In the genomic region with DNA sequence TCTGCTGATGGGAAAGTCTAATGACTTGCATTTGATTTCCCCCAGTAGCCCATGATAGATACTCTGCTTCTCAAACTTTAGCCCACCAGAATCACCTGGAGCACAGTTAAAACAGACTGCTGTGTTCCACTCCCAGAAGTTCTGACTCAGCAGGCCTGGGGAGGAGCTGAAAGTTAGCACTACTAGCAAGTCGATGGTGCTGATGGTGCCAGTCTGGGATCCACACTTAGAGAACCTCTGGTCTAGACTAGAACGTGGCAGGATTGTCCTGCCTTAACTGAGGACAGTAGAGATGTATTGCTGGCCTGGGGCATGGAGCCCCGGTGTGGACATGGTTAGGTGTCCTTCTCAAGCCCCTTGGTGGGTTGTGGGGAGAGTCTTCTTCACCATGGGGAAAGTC, we compare ENCODE assay signal across 20 cellular contexts. TPM values are rescaled to one million over a fixed set of nuclear protein-coding genes. Genes with fewer than 3 reads are reported as not detected.
DNase-seq lines count a peak whose midpoint lies in the region; ATAC-seq and TF ChIP-seq lines count a peak whose summit lies in the region.
"Had no signal": no experiment of that assay in that cellular context is flagged by ENCODE, and none has a peak within 500 bp of the region (broad histone marks: within the 10 kb centered on the region; RNA-seq: fewer than 3 reads in every experiment).

No MANE protein-coding gene starts in this region.

- H3K27ac ChIP-seq in CD4-positive, alpha-beta T cell (ENCODE audit: low read depth, low read length), result no peak overlapping the region
- peak overlapping the region; percentile 25; the same call in 1 of the 2 replicates for H3K27ac ChIP-seq in KMS-11

- H3K4me3 Mint-ChIP-seq in activated CD8-positive, alpha-beta T cell treated with anti-CD3 and anti-CD28 coated beads for 36 hours, result no peak overlapping the region
- no peak overlapping the region for H3K4me3 Mint-ChIP-seq in activated CD8-positive, alpha-beta T cell treated with anti-CD3 and anti-CD28 coated beads, Interleukin-2, amount 10 ng/mL, durations not matched to agents 7 days and 5 days
- H3K4me3 Mint-ChIP-seq in CD4-positive, alpha-beta T cell, result peak overlapping the region; percentile 32
- H3K4me3 Mint-ChIP-seq in activated naive CD8-positive, alpha-beta T cell treated with anti-CD3 and anti-CD28 coated beads, Interleukin-2, amount 50 U/mL, for 24 hours, result peak overlapping the region; percentile 13

- ATAC-seq in activated CD8-positive, alpha-beta T cell treated with anti-CD3 and anti-CD28 coated beads for 36 hours, result no peak
- ATAC-seq in activated CD8-positive, alpha-beta T cell treated with anti-CD3 and anti-CD28 coated beads, Interleukin-2, amount 10 ng/mL, durations not matched to agents 7 days and 5 days, result no peak
- no peak for ATAC-seq in CD4-positive, alpha-beta T cell (ENCODE audit: poor library complexity)
- no peak for ATAC-seq in activated naive CD8-positive, alpha-beta T cell treated with anti-CD3 and anti-CD28 coated beads, Interleukin-2, amount 50 U/mL, for 24 hours
- ATAC-seq in HG03095 (IDR thresholded peaks at IDR 0.05; ENCODE audit: unreplicated experiment) (no peak), GM18519 (IDR thresholded peaks at IDR 0.05; ENCODE audit: low FRiP score, unreplicated experiment) (no peak)
- ATAC-seq: HepG2 had no signal

- H3K27me3 Mint-ChIP-seq in activated CD8-positive, alpha-beta T cell treated with anti-CD3 and anti-CD28 coated beads for 36 hours, result peaks cover 67% of the 10 kb centered on the region
- H3K27me3 Mint-ChIP-seq in activated CD8-positive, alpha-beta T cell treated with anti-CD3 and anti-CD28 coated beads, Interleukin-2, amount 10 ng/mL, durations not matched to agents 7 days and 5 days (ENCODE audit: low read depth), result peaks cover 84% of the 10 kb centered on the region
- peaks cover 15% of the 10 kb centered on the region for H3K27me3 Mint-ChIP-seq in CD4-positive, alpha-beta T cell
- H3K27me3 Mint-ChIP-seq in activated naive CD8-positive, alpha-beta T cell treated with anti-CD3 and anti-CD28 coated beads, Interleukin-2, amount 50 U/mL, for 24 hours, result peaks cover 72% of the 10 kb centered on the region

- CTCF ChIA-PET in activated CD8-positive, alpha-beta T cell treated with anti-CD3 and anti-CD28 coated beads for 36 hours (lab: Charles Lee), result no interaction called here
- CTCF ChIA-PET in activated CD8-positive, alpha-beta T cell treated with anti-CD3 and anti-CD28 coated beads, Interleukin-2, amount 10 ng/mL, durations not matched to agents 7 days and 5 days (lab: Charles Lee), result no interaction called here
- CTCF ChIA-PET in CD4-positive, alpha-beta T cell (lab: Charles Lee), result no interaction called here

- peaks cover 49% of the 10 kb centered on the region for H3K4me1 Mint-ChIP-seq in activated CD8-positive, alpha-beta T cell treated with anti-CD3 and anti-CD28 coated beads for 36 hours (ENCODE audit: low read depth)
- peaks cover 43% of the 10 kb centered on the region for H3K4me1 Mint-ChIP-seq in activated CD8-positive, alpha-beta T cell treated with anti-CD3 and anti-CD28 coated beads, Interleukin-2, amount 10 ng/mL, durations not matched to agents 7 days and 5 days (ENCODE audit: low read depth)
- H3K4me1 Mint-ChIP-seq in CD4-positive, alpha-beta T cell (ENCODE audit: low read depth), result peaks cover 78% of the 10 kb centered on the region
- H3K4me1 Mint-ChIP-seq in activated naive CD8-positive, alpha-beta T cell treated with anti-CD3 and anti-CD28 coated beads, Interleukin-2, amount 50 U/mL, for 24 hours, result peaks cover 51% of the 10 kb centered on the region

- H3K36me3 Mint-ChIP-seq in activated CD8-positive, alpha-beta T cell treated with anti-CD3 and anti-CD28 coated beads for 36 hours (ENCODE audit: low read depth), result no peaks in the 10 kb centered on the region
- H3K36me3 Mint-ChIP-seq in activated CD8-positive, alpha-beta T cell treated with anti-CD3 and anti-CD28 coated beads, Interleukin-2, amount 10 ng/mL, durations not matched to agents 7 days and 5 days (ENCODE audit: low read depth), result no peaks in the 10 kb centered on the region
- H3K36me3 Mint-ChIP-seq in CD4-positive, alpha-beta T cell (ENCODE audit: low read depth), result no peaks in the 10 kb centered on the region
- peaks cover 3% of the 10 kb centered on the region for H3K36me3 Mint-ChIP-seq in activated naive CD8-positive, alpha-beta T cell treated with anti-CD3 and anti-CD28 coated beads, Interleukin-2, amount 50 U/mL, for 24 hours (ENCODE audit: low read depth)
- H3K36me3 Mint-ChIP-seq: CD14-positive monocyte had no signal

- no peaks in the 10 kb centered on the region for H3K9me3 ChIP-seq in CD4-positive, alpha-beta T cell (ENCODE audit: control insufficient read depth, low read length)

- no peaks in the 10 kb centered on the region for H3K27me3 ChIP-seq in CD4-positive, alpha-beta T cell (ENCODE audit: control insufficient read depth, insufficient read depth, low read length)
- H3K27me3 ChIP-seq in KMS-11 (ENCODE audit: insufficient read depth, low read depth), result no peaks in the 10 kb centered on the region

- H3K36me3 ChIP-seq in KMS-11 (ENCODE audit: insufficient read depth), result no peaks in the 10 kb centered on the region

- intact Hi-C loops in activated CD8-positive, alpha-beta T cell treated with anti-CD3 and anti-CD28 coated beads for 36 hours (cut with micrococcal nuclease), result no loop called here
- intact Hi-C loops in CD4-positive, alpha-beta T cell (cut with DNase I, micrococcal nuclease), result no loop called here

- peaks cover 84% of the 10 kb centered on the region for H3K4me1 ChIP-seq in KMS-11 (ENCODE audit: low read depth, poor library complexity, severe bottlenecking)

- no peaks in the 10 kb centered on the region for H4K20me1 ChIP-seq in KMS-11 (ENCODE audit: insufficient read depth)

- H2AFZ ChIP-seq in KMS-11 (ENCODE audit: low read depth), result no peak overlapping the region

- H3K9ac ChIP-seq in KMS-11, result no peak overlapping the region; the same call in 1 of the 2 replicates

- H3K9me3 Mint-ChIP-seq in activated CD8-positive, alpha-beta T cell treated with anti-CD3 and anti-CD28 coated beads for 36 hours, result no peaks in the 10 kb centered on the region
- H3K9me3 Mint-ChIP-seq in activated CD8-positive, alpha-beta T cell treated with anti-CD3 and anti-CD28 coated beads, Interleukin-2, amount 10 ng/mL, durations not matched to agents 7 days and 5 days (ENCODE audit: insufficient read depth), result no peaks in the 10 kb centered on the region
- H3K9me3 Mint-ChIP-seq in CD4-positive, alpha-beta T cell, result no peaks in the 10 kb centered on the region
- H3K9me3 Mint-ChIP-seq in activated naive CD8-positive, alpha-beta T cell treated with anti-CD3 and anti-CD28 coated beads, Interleukin-2, amount 50 U/mL, for 24 hours, result no peaks in the 10 kb centered on the region

- H3K79me2 ChIP-seq in KMS-11 (ENCODE audit: insufficient read depth, low read depth), result peaks cover 89% of the 10 kb centered on the region

- H3K4me3 ChIP-seq in KMS-11 (IDR thresholded peaks at IDR 0.05; ENCODE audit: insufficient read depth, low read depth, low read length), result no peak overlapping the region

- TF ChIP-seq CTCF in activated CD8-positive, alpha-beta T cell treated with anti-CD3 and anti-CD28 coated beads for 36 hours (IDR thresholded peaks at IDR 0.05), result no peak
- TF ChIP-seq CTCF in CD4-positive, alpha-beta T cell (IDR thresholded peaks at IDR 0.05), result no peak
- TF ChIP-seq CTCF in KMS-11 (conservative IDR thresholded peaks at IDR 0.05; ENCODE audit: low read depth, low read length), result no peak

- H3K27ac Mint-ChIP-seq in activated CD8-positive, alpha-beta T cell treated with anti-CD3 and anti-CD28 coated beads for 36 hours, result no peak overlapping the region
- H3K27ac Mint-ChIP-seq in activated CD8-positive, alpha-beta T cell treated with anti-CD3 and anti-CD28 coated beads, Interleukin-2, amount 10 ng/mL, durations not matched to agents 7 days and 5 days, result no peak overlapping the region
- H3K27ac Mint-ChIP-seq in CD4-positive, alpha-beta T cell, result no peak overlapping the region
- no peak overlapping the region for H3K27ac Mint-ChIP-seq in activated naive CD8-positive, alpha-beta T cell treated with anti-CD3 and anti-CD28 coated beads, Interleukin-2, amount 50 U/mL, for 24 hours

- H3K4me2 ChIP-seq in KMS-11, result peak overlapping the region; percentile 91

- peak; percentile 29 for DNase-seq in activated CD8-positive, alpha-beta T cell treated with anti-CD3 and anti-CD28 coated beads for 36 hours
- no peak for DNase-seq in activated CD8-positive, alpha-beta T cell treated with anti-CD3 and anti-CD28 coated beads, Interleukin-2, amount 10 ng/mL, durations not matched to agents 7 days and 5 days
- DNase-seq in CD4-positive, alpha-beta T cell, result no peak
- DNase-seq in activated naive CD8-positive, alpha-beta T cell treated with anti-CD3 and anti-CD28 coated beads, Interleukin-2, amount 50 U/mL, for 24 hours, result no peak
- DNase-seq in NCI-H1694 treated with DMSO at 0.1 percent for 48 hours (lab: John Stamatoyannopoulos, UW), result no peak
- DNase-seq: Calu3, DMS79, GOT3, Karpas-422, NCI-H1105 treated with DMSO at 0.1 percent for 48 hours, NCI-H187 treated with DMSO at 0.1 percent for 48 hours, NCI-H2171, NCI-H446 treated with DMSO at 0.1 percent for 48 hours, NCI-H774 had no signal

- POLR2A ChIA-PET in activated CD8-positive, alpha-beta T cell treated with anti-CD3 and anti-CD28 coated beads for 36 hours (lab: Charles Lee), result no interaction called here
- POLR2A ChIA-PET in activated CD8-positive, alpha-beta T cell treated with anti-CD3 and anti-CD28 coated beads, Interleukin-2, amount 10 ng/mL, durations not matched to agents 7 days and 5 days (lab: Charles Lee), result no interaction called here
- POLR2A ChIA-PET in CD4-positive, alpha-beta T cell (lab: Charles Lee), result interaction anchor here (1.3 kb wide), 1 partner anchor 27 kb away, joined by 4 read pairs; no protein-coding TSS in a partner anchor

RNA-seq across cellular contexts. Expression of gene TOX2, which starts 8.7 kb away (rescaled TPM):
- total RNA-seq in activated CD8-positive, alpha-beta T cell treated with anti-CD3 and anti-CD28 coated beads for 36 hours, result 1 to 10 TPM; 1.5 to 1.7 TPM
- total RNA-seq in activated CD8-positive, alpha-beta T cell treated with anti-CD3 and anti-CD28 coated beads, Interleukin-2, amount 10 ng/mL, durations not matched to agents 7 days and 5 days, result under 1 TPM; 0.31 to 0.61 TPM
- 1 to 10 TPM; 3.3 to 3.9 TPM for total RNA-seq in CD4-positive, alpha-beta T cell
- total RNA-seq: Calu3, G401, HepG2 had no signal

Comparison
In these comparisons a context has a peak if more than half of its experiments do, and no peak if none do; other contexts are left out.
1. H3K4me3 Mint-ChIP-seq: peak in CD4-positive, alpha-beta T cell (single experiment) and activated naive CD8-positive, alpha-beta T cell treated with anti-CD3 and anti-CD28 coated beads, Interleukin-2, amount 50 U/mL, for 24 hours (single experiment); none in activated CD8-positive, alpha-beta T cell treated with anti-CD3 and anti-CD28 coated beads for 36 hours (single experiment) and activated CD8-positive, alpha-beta T cell treated with anti-CD3 and anti-CD28 coated beads, Interleukin-2, amount 10 ng/mL, durations not matched to agents 7 days and 5 days (single experiment).